In genomic region chr7:106382129-106382528, GRCh38 we compare ENCODE assay signal across 16 cellular contexts.
DNase-seq lines count a peak whose midpoint lies in the region; TF ChIP-seq lines count a peak whose summit lies in the region.
"Had no signal": no experiment of that assay in that cellular context is flagged by ENCODE, and none has a peak within 500 bp of the region (broad histone marks: within the 10 kb centered on the region; RNA-seq: fewer than 3 reads in every experiment).

No MANE protein-coding gene starts in this region.

- no peak overlapping the region for H3K27ac ChIP-seq in BLaER1
- H3K27ac ChIP-seq in HEK293 (ENCODE audit: extremely low read depth, low read depth, low read length) = no peak overlapping the region
- peak overlapping the region; percentile 65 for H3K27ac ChIP-seq in neutrophil
- H3K27ac ChIP-seq: 22Rv1, C4-2B had no signal

- POLR2A ChIA-PET in HEK293 (lab: Yijun Ruan, JAX) = no interaction called here

- DNase-seq in NCI-H446 treated with DMSO at 0.1 percent for 48 hours (lab: John Stamatoyannopoulos, UW) = no peak
- no peak for DNase-seq in NCI-H748 treated with DMSO at 0.1 percent for 48 hours (lab: John Stamatoyannopoulos, UW)
- DNase-seq: AML-193; Caco-2; Calu3; CD4-positive, alpha-beta T cell; CD8-positive, alpha-beta T cell; DMS79 treated with DMSO at 0.1 percent for 48 hours; GDM1 had no signal

- H3K4me3 ChIP-seq in BLaER1 (no peak overlapping the region), HEK293 (ENCODE audit: low read depth, low read length) (no peak overlapping the region), neutrophil (ENCODE audit: low read depth in 1 of 2, low read length in 1 of 2) (no peak overlapping the region)
- H3K4me3 ChIP-seq: A549, GM12878 had no signal

- H3K36me3 ChIP-seq in BLaER1 (no peaks in the 10 kb centered on the region), HEK293 (ENCODE audit: control insufficient read depth in 2 of 2, insufficient read depth in 1 of 2, low read length in 2 of 2) (no peaks in the 10 kb centered on the region), neutrophil (no peaks in the 10 kb centered on the region)

- H3K4me1 ChIP-seq in BLaER1 (peaks cover 20% of the 10 kb centered on the region), HEK293 (ENCODE audit: control insufficient read depth, insufficient read depth, low read length) (no peaks in the 10 kb centered on the region), neutrophil (ENCODE audit: control insufficient read depth in 1 of 2, insufficient read depth in 1 of 2, low read depth in 1 of 2, low read length in 1 of 2) (peaks cover 31 to 38% of the 10 kb centered on the region in 2 experiments)

- peak overlapping the region; percentile 43; the same call in 1 of the 2 replicates for H3K4me2 ChIP-seq in BLaER1
- H3K4me2 ChIP-seq: A549 had no signal

- H4K20me1 ChIP-seq in BLaER1 = no peaks in the 10 kb centered on the region

- peaks cover 5% of the 10 kb centered on the region; the same call in 1 of the 2 replicates for H3K9me3 ChIP-seq in BLaER1
- no peaks in the 10 kb centered on the region for H3K9me3 ChIP-seq in HEK293 (ENCODE audit: control insufficient read depth, insufficient read depth, low read depth, low read length)
- no peaks in the 10 kb centered on the region for H3K9me3 ChIP-seq in neutrophil

- CTCF ChIA-PET in HEK293 (lab: Yijun Ruan, JAX) = no interaction called here

- H3K9ac ChIP-seq in BLaER1 = no peak overlapping the region

- TF ChIP-seq CTCF in HEK293 (tag by site-specific recombination; IDR thresholded peaks at IDR 0.05) (no peak), neutrophil (IDR thresholded peaks at IDR 0.05) (no peak)

- H3K27me3 ChIP-seq in BLaER1 (no peaks in the 10 kb centered on the region), neutrophil (no peaks in the 10 kb centered on the region)

TF ChIP-seq in HEK293, 187 proteins besides CTCF, POLR2A, EP300 and RAD21:
- TF ChIP-seq, protein P1, sequence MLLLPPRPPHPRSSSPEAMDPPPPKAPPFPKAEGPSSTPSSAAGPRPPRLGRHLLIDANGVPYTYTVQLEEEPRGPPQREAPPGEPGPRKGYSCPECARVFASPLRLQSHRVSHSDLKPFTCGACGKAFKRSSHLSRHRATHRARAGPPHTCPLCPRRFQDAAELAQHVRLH (tag by site-specific recombination; IDR thresholded peaks at IDR 0.05) = no peak
- TF ChIP-seq SALL2 (tag by site-specific recombination; IDR thresholded peaks at IDR 0.05; ENCODE audit: borderline replicate concordance) (no peak), KLF17 (tag by site-specific recombination; IDR thresholded peaks at IDR 0.05) (no peak), ZNF335 (tag by site-specific recombination; conservative IDR thresholded peaks at IDR 0.05) (no peak), ZFP37 (tag by site-specific recombination; IDR thresholded peaks at IDR 0.05) (no peak), GFI1B (tag by site-specific recombination; IDR thresholded peaks at IDR 0.05) (no peak), ZFHX2 (tag by site-specific recombination; conservative IDR thresholded peaks at IDR 0.05) (peak; percentile 32), PRDM4 (tag by site-specific recombination; IDR thresholded peaks at IDR 0.05) (no peak), PRDM1 (tag by site-specific recombination; IDR thresholded peaks at IDR 0.05) (no peak), EGR2 (tag by site-specific recombination; IDR thresholded peaks at IDR 0.05; ENCODE audit: low read depth) (peak; percentile 84), WT1 (tag by site-specific recombination; IDR thresholded peaks at IDR 0.05) (no peak), ZNF26 (tag by site-specific recombination; IDR thresholded peaks at IDR 0.05) (no peak)
- TF ChIP-seq, protein P2, sequence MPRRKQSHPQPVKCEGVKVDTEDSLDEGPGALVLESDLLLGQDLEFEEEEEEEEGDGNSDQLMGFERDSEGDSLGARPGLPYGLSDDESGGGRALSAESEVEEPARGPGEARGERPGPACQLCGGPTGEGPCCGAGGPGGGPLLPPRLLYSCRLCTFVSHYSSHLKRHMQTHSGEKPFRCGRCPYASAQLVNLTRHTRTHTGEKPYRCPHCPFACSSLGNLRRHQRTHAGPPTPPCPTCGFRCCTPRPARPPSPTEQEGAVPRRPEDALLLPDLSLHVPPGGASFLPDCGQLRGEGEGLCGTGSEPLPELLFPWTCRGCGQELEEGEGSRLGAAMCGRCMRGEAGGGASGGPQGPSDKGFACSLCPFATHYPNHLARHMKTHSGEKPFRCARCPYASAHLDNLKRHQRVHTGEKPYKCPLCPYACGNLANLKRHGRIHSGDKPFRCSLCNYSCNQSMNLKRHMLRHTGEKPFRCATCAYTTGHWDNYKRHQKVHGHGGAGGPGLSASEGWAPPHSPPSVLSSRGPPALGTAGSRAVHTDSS (tag by site-specific recombination; IDR thresholded peaks at IDR 0.05) = peak; percentile 90
